In genomic region chrX:135981010-135981409, GRCh38 we compare ENCODE assay signal across 21 cellular contexts.
"Had no signal": no experiment of that assay in that cellular context is flagged by ENCODE, and none has a peak within 500 bp of the region (broad histone marks: within the 10 kb centered on the region; RNA-seq: fewer than 3 reads in every experiment).

No MANE protein-coding gene starts in this region.

- H3K36me3 ChIP-seq: breast epithelium, left lung, right lobe of liver, vagina had no signal

- ATAC-seq: left lung; right lobe of liver; stimulated activated naive CD8-positive, alpha-beta T cell treated with anti-CD3 and anti-CD28 coated beads, Interleukin-15, amount 100 ng/mL, for 72 hours; WTC11 had no signal

- H3K4me3 Mint-ChIP-seq: activated CD4-positive, alpha-beta memory T cell treated with anti-CD3 and anti-CD28 coated beads, Interleukin-2, amount 10 ng/mL, durations not matched to agents 7 days and 5 days; activated CD4-positive, alpha-beta T cell treated with anti-CD3 and anti-CD28 coated beads, Interleukin-2, amount 10 ng/mL, durations not matched to agents 7 days and 5 days; activated naive CD4-positive, alpha-beta T cell treated with anti-CD3 and anti-CD28 coated beads, Interleukin-2, amount 10 ng/mL, durations not matched to agents 7 days and 5 days; central memory CD8-positive, alpha-beta T cell; stimulated activated naive CD8-positive, alpha-beta T cell treated with anti-CD3 and anti-CD28 coated beads, Interleukin-15, amount 100 ng/mL, for 72 hours; WTC11 had no signal

- H3K9me3 ChIP-seq: breast epithelium, left lung, right lobe of liver, vagina had no signal

- H3K4me3 ChIP-seq: breast epithelium, left lung, lung, right lobe of liver, vagina had no signal

- H3K36me3 Mint-ChIP-seq: type B pancreatic cell, WTC11 had no signal

- H3K4me1 ChIP-seq: breast epithelium had no signal

- H3K27ac ChIP-seq: breast epithelium, right lobe of liver, vagina had no signal

- H3K9me3 Mint-ChIP-seq: activated CD4-positive, alpha-beta T cell treated with anti-CD3 and anti-CD28 coated beads, Interleukin-2, amount 10 ng/mL, durations not matched to agents 7 days and 5 days; activated naive CD4-positive, alpha-beta T cell treated with anti-CD3 and anti-CD28 coated beads, Interleukin-2, amount 10 ng/mL, durations not matched to agents 7 days and 5 days; central memory CD8-positive, alpha-beta T cell; stimulated activated naive CD8-positive, alpha-beta T cell treated with anti-CD3 and anti-CD28 coated beads, Interleukin-15, amount 100 ng/mL, for 72 hours; type B pancreatic cell; WTC11 had no signal

- H3K27ac Mint-ChIP-seq: activated CD4-positive, alpha-beta memory T cell treated with anti-CD3 and anti-CD28 coated beads, Interleukin-2, amount 10 ng/mL, durations not matched to agents 7 days and 5 days; activated CD4-positive, alpha-beta T cell treated with anti-CD3 and anti-CD28 coated beads, Interleukin-2, amount 10 ng/mL, durations not matched to agents 7 days and 5 days; activated naive CD4-positive, alpha-beta T cell treated with anti-CD3 and anti-CD28 coated beads, Interleukin-2, amount 10 ng/mL, durations not matched to agents 7 days and 5 days; nephron; stimulated activated naive CD8-positive, alpha-beta T cell treated with anti-CD3 and anti-CD28 coated beads, Interleukin-15, amount 100 ng/mL, for 72 hours; type B pancreatic cell; WTC11 had no signal

- H3K27me3 Mint-ChIP-seq: activated CD4-positive, alpha-beta memory T cell treated with anti-CD3 and anti-CD28 coated beads, Interleukin-2, amount 10 ng/mL, durations not matched to agents 7 days and 5 days; activated CD4-positive, alpha-beta T cell treated with anti-CD3 and anti-CD28 coated beads, Interleukin-2, amount 10 ng/mL, durations not matched to agents 7 days and 5 days; activated naive CD4-positive, alpha-beta T cell treated with anti-CD3 and anti-CD28 coated beads, Interleukin-2, amount 10 ng/mL, durations not matched to agents 7 days and 5 days; central memory CD8-positive, alpha-beta T cell; stimulated activated naive CD8-positive, alpha-beta T cell treated with anti-CD3 and anti-CD28 coated beads, Interleukin-15, amount 100 ng/mL, for 72 hours; type B pancreatic cell had no signal

- H3K27me3 ChIP-seq: left lung, right lobe of liver, vagina had no signal

- DNase-seq: activated CD4-positive, alpha-beta memory T cell treated with anti-CD3 and anti-CD28 coated beads, Interleukin-2, amount 10 ng/mL, durations not matched to agents 7 days and 5 days; activated CD4-positive, alpha-beta T cell treated with anti-CD3 and anti-CD28 coated beads for 1 hour; activated CD4-positive, alpha-beta T cell treated with anti-CD3 and anti-CD28 coated beads, Interleukin-2, amount 10 ng/mL, durations not matched to agents 7 days and 5 days; activated gamma-delta T cell; activated naive CD4-positive, alpha-beta T cell treated with anti-CD3 and anti-CD28 coated beads, Interleukin-2, amount 10 ng/mL, durations not matched to agents 7 days and 5 days; dermis blood vessel endothelial cell; effector CD4-positive, alpha-beta T cell; left lung; mesendoderm; right lobe of liver; stimulated activated CD4-positive, alpha-beta T cell treated with anti-CD3 and anti-CD28 coated beads, Interleukin-4, amount 100 ng/mL, for 1 hour; stimulated activated naive CD8-positive, alpha-beta T cell treated with anti-CD3 and anti-CD28 coated beads, Interleukin-15, amount 100 ng/mL, for 72 hours; substantia nigra; T-helper 9 cell had no signal
